28 cellular contexts compared by ENCODE assay signal in genomic region chr11:69797156-69797555, GRCh38. TPM values are rescaled to one million over a fixed set of nuclear protein-coding genes. Genes with fewer than 3 reads are reported as not detected.
A peak's percentile ranks its signal among the peaks of the same experiment; 100 is the strongest.
DNase-seq lines count a peak whose midpoint lies in the region; ATAC-seq, FAIRE-seq and TF ChIP-seq lines count a peak whose summit lies in the region.
"Had no signal": no experiment of that assay in that cellular context is flagged by ENCODE, and none has a peak within 500 bp of the region (broad histone marks: within the 10 kb centered on the region; RNA-seq: fewer than 3 reads in every experiment).

No MANE protein-coding gene starts in this region.

- intact Hi-C loops in ovary (cut with DNase I), result no loop called here

- TF ChIP-seq CTCF in H1 (IDR thresholded peaks at IDR 0.05; ENCODE audit: control extremely low read depth in 1 of 3, insufficient read depth in 1 of 3, low read depth in 1 of 3, low read length in 3 of 3) (peak; percentile 47 to 57 (median 55)), osteocyte (IDR thresholded peaks at IDR 0.05) (peak; percentile 44), ovary (IDR thresholded peaks at IDR 0.05) (no peak), MM.1S (IDR thresholded peaks at IDR 0.05; ENCODE audit: low read length) (no peak)

- H2AK5ac ChIP-seq in H1 (ENCODE audit: low read depth, low read length), result no peak overlapping the region

- no peaks in the 10 kb centered on the region; a peak in 1 of 7 replicates for H3K27me3 ChIP-seq in H1 (replicated peaks in 1 of 4; ENCODE audit: control insufficient read depth in 3 of 4, extremely low read depth in 1 of 4, insufficient read depth in 3 of 4, low read length in 3 of 4)
- H3K27me3 ChIP-seq in ovary, result no peaks in the 10 kb centered on the region
- peaks cover 72% of the 10 kb centered on the region for H3K27me3 ChIP-seq in MM.1S (replicated peaks; ENCODE audit: insufficient read depth, low read length)
- H3K27me3 ChIP-seq: right lobe of liver, SJCRH30, uterus had no signal

- no peak overlapping the region for H3K14ac ChIP-seq in H1 (ENCODE audit: insufficient read length)

- no peaks in the 10 kb centered on the region for H3K36me3 Mint-ChIP-seq in osteocyte (ENCODE audit: unreplicated experiment)
- H3K36me3 Mint-ChIP-seq: activated naive CD8-positive, alpha-beta T cell treated with anti-CD3 and anti-CD28 coated beads, Interleukin-2, amount 10 ng/mL, durations not matched to agents 7 days and 5 days; CD4-positive, CD25-positive, alpha-beta regulatory T cell; naive thymus-derived CD4-positive, alpha-beta T cell had no signal

- H4K91ac ChIP-seq in H1 (replicated peaks; ENCODE audit: insufficient read length, low read length), result peak overlapping the region; percentile 51

- H3K18ac ChIP-seq in H1 (ENCODE audit: extremely low read depth, low read length), result no peak overlapping the region

- H4K5ac ChIP-seq in H1 (ENCODE audit: insufficient read length, low read depth, low read length), result no peak overlapping the region

- H3K27me3 Mint-ChIP-seq in osteocyte (ENCODE audit: unreplicated experiment), result peaks cover 2% of the 10 kb centered on the region
- H3K27me3 Mint-ChIP-seq: CD4-positive, CD25-positive, alpha-beta regulatory T cell had no signal

- no peak overlapping the region for H2BK12ac ChIP-seq in H1 (ENCODE audit: low read depth, low read length)

- H3K27ac ChIP-seq in H1 (ENCODE audit: low read depth, low read length) (no peak overlapping the region), ovary (no peak overlapping the region), MM.1S (ENCODE audit: low read length) (no peak overlapping the region)
- H3K27ac ChIP-seq: coronary artery, right lobe of liver, SJCRH30, uterus had no signal

- H3K27ac Mint-ChIP-seq in osteocyte (ENCODE audit: unreplicated experiment), result no peak overlapping the region
- H3K27ac Mint-ChIP-seq: activated naive CD8-positive, alpha-beta T cell treated with anti-CD3 and anti-CD28 coated beads, Interleukin-2, amount 10 ng/mL, durations not matched to agents 7 days and 5 days; CD4-positive, CD25-positive, alpha-beta regulatory T cell; naive thymus-derived CD4-positive, alpha-beta T cell; T-helper 17 cell had no signal

- no peak overlapping the region for H2BK20ac ChIP-seq in H1 (ENCODE audit: low read length)

- peaks cover 0 to 5% (median 0%) of the 10 kb centered on the region in 4 experiments; a peak in 3 of 7 replicates for H3K4me1 ChIP-seq in H1 (replicated peaks in 1 of 4; ENCODE audit: control insufficient read depth in 3 of 4, insufficient read depth in 4 of 4, low read length in 3 of 4)
- no peaks in the 10 kb centered on the region for H3K4me1 ChIP-seq in ovary (ENCODE audit: insufficient read depth)
- no peaks in the 10 kb centered on the region for H3K4me1 ChIP-seq in MM.1S (ENCODE audit: low read length)
- H3K4me1 ChIP-seq: right lobe of liver, SJCRH30, uterus had no signal

- CTCF ChIA-PET in H1 (lab: Charles Lee; ENCODE audit: partially characterized antibody), result interaction anchor here (0.6 to 9.5 kb wide), 20 partner anchors 9 to 127 kb away, joined by 3 to 197 read pairs (median 3); partner anchors contain the start of genes FGF4 and LTO1

- H3K9me2 ChIP-seq in MM.1S (replicated peaks; ENCODE audit: insufficient read depth, low read length), result no peaks in the 10 kb centered on the region

- peaks cover 4 to 5% of the 10 kb centered on the region in 2 experiments; a peak in 3 of 4 replicates for H3K9me3 ChIP-seq in H1 (ENCODE audit: insufficient read depth in 2 of 2, low read depth in 1 of 2, low read length in 1 of 2)
- no peaks in the 10 kb centered on the region for H3K9me3 ChIP-seq in ovary
- no peaks in the 10 kb centered on the region for H3K9me3 ChIP-seq in MM.1S (replicated peaks; ENCODE audit: insufficient read depth, low read length)
- H3K9me3 ChIP-seq: right lobe of liver, SJCRH30, uterus had no signal

- no peak for TF ChIP-seq POLR2A in H1 (IDR thresholded peaks at IDR 0.05; ENCODE audit: control extremely low read depth in 1 of 2, low read depth in 2 of 2, low read length in 2 of 2)
- no peak for TF ChIP-seq POLR2A in ovary (IDR thresholded peaks at IDR 0.05)

- H3K23ac ChIP-seq in H1 (ENCODE audit: insufficient read length), result no peak overlapping the region

- no peaks in the 10 kb centered on the region for H3K79me1 ChIP-seq in H1 (ENCODE audit: low read depth, low read length)

- 79% methylated on average over 13 of the region's 14 CpGs; no CpG with 5 or more reads in 1 of the 2 experiments for WGBS in H1 (ENCODE audit: extremely low coverage in 1 of 2, insufficient coverage in 1 of 2, insufficient read length in 1 of 2, insufficient replicate concordance in 2 of 2, low coverage in 1 of 2, low lambda C conversion rate in 2 of 2, missing lambda C conversion rate in 1 of 2), 2 experiments
- 71 to 83% (median 78%) methylated on average over 12 to 14 of the region's 14 CpGs for WGBS in ovary, 3 donors

- H3K4me3 ChIP-seq in H1 (ENCODE audit: extremely low read depth in 1 of 4, insufficient read depth in 2 of 4, low read depth in 3 of 4, low read length in 4 of 4) (no peak overlapping the region), ovary (no peak overlapping the region), MM.1S (ENCODE audit: low read length) (no peak overlapping the region)
- H3K4me3 ChIP-seq: coronary artery, right lobe of liver, SJCRH30, uterus had no signal

- H2BK15ac ChIP-seq in H1 (ENCODE audit: low read length), result no peak overlapping the region

- TF ChIP-seq EP300 in H1 (IDR thresholded peaks at IDR 0.05; ENCODE audit: borderline replicate concordance in 1 of 2, low read depth in 2 of 2, low read length in 2 of 2), result no peak
- TF ChIP-seq EP300 in ovary (IDR thresholded peaks at IDR 0.05), result no peak

- H3K9me3 Mint-ChIP-seq in osteocyte (ENCODE audit: unreplicated experiment), result no peaks in the 10 kb centered on the region
- H3K9me3 Mint-ChIP-seq: activated naive CD8-positive, alpha-beta T cell treated with anti-CD3 and anti-CD28 coated beads, Interleukin-2, amount 10 ng/mL, durations not matched to agents 7 days and 5 days had no signal

- no peaks in the 10 kb centered on the region for H3K79me2 ChIP-seq in H1 (ENCODE audit: control insufficient read depth in 1 of 2, insufficient read depth in 2 of 2, low read length in 2 of 2)
- H3K79me2 ChIP-seq in MM.1S (ENCODE audit: low read length), result no peaks in the 10 kb centered on the region

- H3K4me1 Mint-ChIP-seq in osteocyte (ENCODE audit: unreplicated experiment), result no peaks in the 10 kb centered on the region
- H3K4me1 Mint-ChIP-seq: activated naive CD8-positive, alpha-beta T cell treated with anti-CD3 and anti-CD28 coated beads, Interleukin-2, amount 10 ng/mL, durations not matched to agents 7 days and 5 days; CD4-positive, CD25-positive, alpha-beta regulatory T cell had no signal

- H3K4me2 ChIP-seq in H1 (ENCODE audit: insufficient read depth in 1 of 2, low read depth in 2 of 2, low read length in 2 of 2) (no peak overlapping the region), MM.1S (ENCODE audit: low read depth, low read length) (no peak overlapping the region)

- in situ Hi-C loops in G401 (cut with HindIII; ENCODE audit: low sequenced_read_pairs), result no loop called here

- no peak overlapping the region for H3K4me3 Mint-ChIP-seq in osteocyte (ENCODE audit: unreplicated experiment)
- H3K4me3 Mint-ChIP-seq: activated naive CD8-positive, alpha-beta T cell treated with anti-CD3 and anti-CD28 coated beads, Interleukin-2, amount 10 ng/mL, durations not matched to agents 7 days and 5 days; CD4-positive, CD25-positive, alpha-beta regulatory T cell; naive thymus-derived CD4-positive, alpha-beta T cell; T-helper 17 cell had no signal

- POLR2A ChIA-PET in H1 (lab: Charles Lee; ENCODE audit: partially characterized antibody), result interaction anchor here (1.3 kb wide), 1 partner anchor 93 kb away, joined by 6 read pairs; the partner anchor contains the start of gene FGF19

- DNase-seq in G401 (ENCODE audit: low spot score) (peak; percentile 96), NCI-H69 (lab: John Stamatoyannopoulos, UW) (peak; percentile 41), H1 (ENCODE audit: low read depth in 1 of 2, low spot score in 2 of 2) (no peak), osteocyte (ENCODE audit: extremely low spot score, unreplicated experiment) (no peak), ovary (no peak), MM.1S (no peak)
- DNase-seq: activated CD4-positive, alpha-beta T cell treated with anti-CD3 and anti-CD28 coated beads, Interleukin-2, amount 50 U/mL, for 1 hour; activated naive CD8-positive, alpha-beta T cell treated with anti-CD3 and anti-CD28 coated beads, Interleukin-2, amount 10 ng/mL, durations not matched to agents 7 days and 5 days; CD4-positive, CD25-positive, alpha-beta regulatory T cell; glutamatergic neuron; HCEC 1CT; Kasumi-1; left colon; naive thymus-derived CD4-positive, alpha-beta T cell; NCI-H1092 treated with DMSO at 0.1 percent for 48 hours; NCI-H2029; NCI-H226; NCI-H774; SJCRH30; T-helper 17 cell; uterus had no signal

- H2AFZ ChIP-seq in H1 (ENCODE audit: low read length) (no peak overlapping the region), MM.1S (ENCODE audit: low read length) (no peak overlapping the region)

- ATAC-seq in GM18858 (IDR thresholded peaks at IDR 0.05; ENCODE audit: unreplicated experiment) (no peak), HG03439 (IDR thresholded peaks at IDR 0.05; ENCODE audit: unreplicated experiment) (no peak)
- ATAC-seq: left colon; naive thymus-derived CD4-positive, alpha-beta T cell; T-helper 17 cell had no signal

- no peak overlapping the region for H3K4ac ChIP-seq in H1 (replicated peaks; ENCODE audit: insufficient read length, low read depth, low read length)

- H3K56ac ChIP-seq in H1 (replicated peaks; ENCODE audit: insufficient read length, low read depth, low read length), result no peak overlapping the region

- H3K23me2 ChIP-seq in H1 (ENCODE audit: low read depth, low read length), result no peaks in the 10 kb centered on the region

- no peak overlapping the region; the same call in 1 of the 2 replicates for H4K8ac ChIP-seq in H1 (ENCODE audit: extremely low read depth, insufficient read depth, low read length)

- TF ChIP-seq RAD21 in H1 (IDR thresholded peaks at IDR 0.05 in 1 of 2, conservative IDR thresholded peaks at IDR 0.05 in 1 of 2; ENCODE audit: low read depth in 2 of 2, low read length in 2 of 2), result peak; percentile 57 to 73

- H4K20me1 ChIP-seq in H1 (replicated peaks in 1 of 2; ENCODE audit: control insufficient read depth in 1 of 2, insufficient read depth in 2 of 2, low read length in 2 of 2), result no peaks in the 10 kb centered on the region
- no peaks in the 10 kb centered on the region for H4K20me1 ChIP-seq in MM.1S (ENCODE audit: insufficient read depth, low read length)

- FAIRE-seq in H1 (lab: Jason Lieb, UNC), result no peak
- FAIRE-seq: HTR-8/SVneo had no signal

- H3F3A ChIP-seq in MM.1S (ENCODE audit: insufficient read depth, low read length), result no peaks in the 10 kb centered on the region

- H2BK5ac ChIP-seq in H1 (ENCODE audit: low read depth, low read length), result no peak overlapping the region

- no peak overlapping the region for H3K9ac ChIP-seq in H1 (replicated peaks in 1 of 4; ENCODE audit: extremely low read depth in 1 of 4, low read depth in 3 of 4, low read length in 3 of 4)
- no peak overlapping the region for H3K9ac ChIP-seq in MM.1S (ENCODE audit: low read length)

- no peak overlapping the region for H2BK120ac ChIP-seq in H1 (replicated peaks; ENCODE audit: low read depth, low read length)

- H3K36me3 ChIP-seq in H1 (ENCODE audit: control insufficient read depth in 2 of 4, insufficient read depth in 4 of 4, low read length in 3 of 4), result no peaks in the 10 kb centered on the region
- no peaks in the 10 kb centered on the region for H3K36me3 ChIP-seq in ovary
- H3K36me3 ChIP-seq in MM.1S (replicated peaks; ENCODE audit: insufficient read depth, low read length), result no peaks in the 10 kb centered on the region
- H3K36me3 ChIP-seq: right lobe of liver, SJCRH30, uterus had no signal

RNA-seq across cellular contexts. Expression of gene FGF4, which starts 22.0 kb away (rescaled TPM):
- total RNA-seq in G401 (2014; rRNA removed; shearing (Covaris generic)), result not detected in 2 replicates
- total RNA-seq in H1 (2021; fragmentation: NEBNext Ultra II Directional; extraction: Animal tissue kit (Norgen Biotek cat#: 25700)), result 2.0 TPM in 2 replicates
- 0.57 and 1.3 TPM in 2 replicates for polyA plus RNA-seq in H1 (2011; rRNA removed)
- polyA plus RNA-seq in H1 (2011; cell fraction: cytosol; rRNA removed), result 0.93 TPM
- 0.84 TPM for polyA plus RNA-seq in H1 (2011; cell fraction: nucleus; rRNA removed)
- polyA plus RNA-seq in H1 (2012, experiment 1 of 2), result 0.17 to 0.68 TPM (median 0.49 TPM) in 4 replicates
- 0.14 TPM for polyA plus RNA-seq in H1 (2012, experiment 2 of 2)
- 1.5 TPM for polyA plus RNA-seq in H1 (2013, experiment 1 of 2)
- polyA plus RNA-seq in H1 (2013, experiment 2 of 2), result 1.8 TPM
- polyA minus RNA-seq in H1 (2011; rRNA and poly(A)+ RNA removed), result 0.15 and 0.69 TPM in 2 replicates
- 2.5 TPM for polyA minus RNA-seq in H1 (2011; cell fraction: cytosol; rRNA and poly(A)+ RNA removed)
- polyA minus RNA-seq in H1 (2011; cell fraction: nucleus; rRNA and poly(A)+ RNA removed), result 2.4 TPM
- total RNA-seq in osteocyte, result 0.26 and 0.40 TPM in 2 replicates
- not detected for total RNA-seq in ovary
- polyA plus RNA-seq in ovary, result not detected
- total RNA-seq: activated naive CD8-positive, alpha-beta T cell treated with anti-CD3 and anti-CD28 coated beads, Interleukin-2, amount 10 ng/mL, durations not matched to agents 7 days and 5 days; CD4-positive, CD25-positive, alpha-beta regulatory T cell; fibroblast of lung; left colon; naive thymus-derived CD4-positive, alpha-beta T cell; right lobe of liver; SJCRH30; subcutaneous adipose tissue; T-helper 17 cell; uterus had no signal
- polyA plus RNA-seq: CD4-positive, CD25-positive, alpha-beta regulatory T cell; fibroblast of lung; naive thymus-derived CD4-positive, alpha-beta T cell had no signal

RNA-seq across cellular contexts. Expression of gene FGF3, which starts 22.1 kb away (rescaled TPM):
- not detected in 2 replicates for total RNA-seq in G401 (2014; rRNA removed; shearing (Covaris generic))
- not detected in 2 replicates for total RNA-seq in H1 (2021; fragmentation: NEBNext Ultra II Directional; extraction: Animal tissue kit (Norgen Biotek cat#: 25700))
- polyA plus RNA-seq in H1 (2011; rRNA removed) (0.19 TPM in 1 of 2 replicates, not detected in the other), ovary (not detected)
- not detected for polyA plus RNA-seq in H1 (2011; cell fraction: cytosol; rRNA removed)
- polyA plus RNA-seq in H1 (2011; cell fraction: nucleus; rRNA removed), result not detected
- not detected in 4 replicates for polyA plus RNA-seq in H1 (2012, experiment 1 of 2)
- not detected for polyA plus RNA-seq in H1 (2012, experiment 2 of 2)
- polyA plus RNA-seq in H1 (2013, experiment 1 of 2), result 0.12 TPM
- 0.06 TPM for polyA plus RNA-seq in H1 (2013, experiment 2 of 2)
- polyA minus RNA-seq in H1 (2011; rRNA and poly(A)+ RNA removed), result not detected in 2 replicates
- not detected for polyA minus RNA-seq in H1 (2011; cell fraction: cytosol; rRNA and poly(A)+ RNA removed)
- not detected for polyA minus RNA-seq in H1 (2011; cell fraction: nucleus; rRNA and poly(A)+ RNA removed)
- total RNA-seq in osteocyte (2.3 and 2.5 TPM in 2 replicates), ovary (not detected)
- total RNA-seq: activated naive CD8-positive, alpha-beta T cell treated with anti-CD3 and anti-CD28 coated beads, Interleukin-2, amount 10 ng/mL, durations not matched to agents 7 days and 5 days; CD4-positive, CD25-positive, alpha-beta regulatory T cell; fibroblast of lung; left colon; naive thymus-derived CD4-positive, alpha-beta T cell; right lobe of liver; SJCRH30; subcutaneous adipose tissue; T-helper 17 cell; uterus had no signal
- polyA plus RNA-seq: CD4-positive, CD25-positive, alpha-beta regulatory T cell; fibroblast of lung; naive thymus-derived CD4-positive, alpha-beta T cell had no signal

Comparison
In these comparisons a context has a peak if more than half of its experiments do, and no peak if none do; other contexts are left out.
1. DNase-seq: peak in G401 (single experiment) and NCI-H69 (single experiment); none in H1 (0 of 2), osteocyte (single experiment), ovary (0 of 5) and MM.1S (single experiment).
2. CTCF ChIP-seq: peak in H1 (3 of 3) and osteocyte (single experiment); none in ovary (0 of 3) and MM.1S (single experiment).